24 cellular contexts compared by ENCODE assay signal in genomic region chr12:84642201-84642600, GRCh38.
DNase-seq lines count a peak whose midpoint lies in the region; ATAC-seq and TF ChIP-seq lines count a peak whose summit lies in the region.
"Had no signal": no experiment of that assay in that cellular context is flagged by ENCODE, and none has a peak within 500 bp of the region (broad histone marks: within the 10 kb centered on the region; RNA-seq: fewer than 3 reads in every experiment).

No MANE protein-coding gene starts in this region.

- no peak overlapping the region for H3K4me2 ChIP-seq in SU-DHL-6 (ENCODE audit: low read depth, low read length, poor library complexity, severe bottlenecking)

- H3K79me2 ChIP-seq in SU-DHL-6 (ENCODE audit: insufficient read depth, low read length) = no peaks in the 10 kb centered on the region

- no peaks in the 10 kb centered on the region for H3K9me3 ChIP-seq in SU-DHL-6 (ENCODE audit: insufficient read depth, low read length)
- H3K9me3 ChIP-seq: adrenal gland, breast epithelium, tibial nerve had no signal

- no peaks in the 10 kb centered on the region for H3K9me2 ChIP-seq in SU-DHL-6 (replicated peaks; ENCODE audit: insufficient read depth, low read length)

- TF ChIP-seq CTCF in SU-DHL-6 (IDR thresholded peaks at IDR 0.05; ENCODE audit: insufficient read depth, low read length, poor library complexity, severe bottlenecking) = no peak

- no peaks in the 10 kb centered on the region for H4K20me1 ChIP-seq in SU-DHL-6 (ENCODE audit: low read depth, low read length)

- H3K4me3 ChIP-seq in SU-DHL-6 (ENCODE audit: insufficient read depth, low read length, poor library complexity, severe bottlenecking) = no peak overlapping the region
- H3K4me3 ChIP-seq: adrenal gland, breast epithelium, tibial nerve had no signal

- H3K27me3 ChIP-seq in SU-DHL-6 (ENCODE audit: low read length) = no peaks in the 10 kb centered on the region
- H3K27me3 ChIP-seq: adrenal gland, breast epithelium, tibial nerve had no signal

- H3K27ac ChIP-seq in SU-DHL-6 (ENCODE audit: low read depth, low read length) = no peak overlapping the region
- H3K27ac ChIP-seq: 22Rv1, adrenal gland, breast epithelium, tibial nerve had no signal

- no peaks in the 10 kb centered on the region for H3K36me3 ChIP-seq in SU-DHL-6 (ENCODE audit: low read length)
- H3K36me3 ChIP-seq: adrenal gland, tibial nerve had no signal

- peak; percentile 64 for DNase-seq in NCI-H1105 treated with DMSO at 0.1 percent for 48 hours (lab: John Stamatoyannopoulos, UW)
- DNase-seq in NCI-H1105 (lab: John Stamatoyannopoulos, UW) = no peak
- DNase-seq in NCI-H2107 (lab: John Stamatoyannopoulos, UW) = peak; percentile 18
- peak; percentile 21 for DNase-seq in iris pigment epithelial cell (ENCODE audit: low read depth)
- no peak for DNase-seq in hypothalamus (lab: John Stamatoyannopoulos, UW)
- DNase-seq: activated CD4-positive, CD25-positive, alpha-beta regulatory T cell treated with anti-CD3 and anti-CD28 coated beads, Interleukin-2, amount 50 U/mL, for 72 hours; activated CD8-positive, alpha-beta T cell treated with anti-CD3 and anti-CD28 coated beads for 36 hours; activated T-cell treated with anti-CD3 and anti-CD28 coated beads for 4 hours; adrenal gland; CD8-positive, alpha-beta T cell; effector memory CD4-positive, alpha-beta T cell; kidney glomerular epithelial cell; NCI-H345; stimulated activated CD4-positive, alpha-beta T cell treated with anti-CD3 and anti-CD28 coated beads, Interleukin-15, amount 100 ng/mL, for 24 hours; T-cell had no signal

- H3F3A ChIP-seq in SU-DHL-6 (ENCODE audit: insufficient read depth) = peaks cover 3% of the 10 kb centered on the region; the same call in 1 of the 2 replicates

- H2AFZ ChIP-seq in SU-DHL-6 (ENCODE audit: low read depth, low read length, severe bottlenecking) = peak overlapping the region; percentile 57

- ATAC-seq in HG03442 (IDR thresholded peaks at IDR 0.05; ENCODE audit: unreplicated experiment) (no peak), GM18870 (IDR thresholded peaks at IDR 0.05; ENCODE audit: unreplicated experiment) (no peak)
- ATAC-seq: activated CD8-positive, alpha-beta T cell treated with anti-CD3 and anti-CD28 coated beads for 36 hours; CD8-positive, alpha-beta T cell; esophagus mucosa; Panc1; sciatic nerve; T-cell had no signal

- no peak overlapping the region for H3K9ac ChIP-seq in SU-DHL-6 (ENCODE audit: low read length)

Comparison
In these comparisons a context has a peak if more than half of its experiments do, and no peak if none do; other contexts are left out.
1. DNase-seq: peak in NCI-H1105 treated with DMSO at 0.1 percent for 48 hours (single experiment), NCI-H2107 (single experiment) and iris pigment epithelial cell (single experiment); none in NCI-H1105 (single experiment) and hypothalamus (0 of 51).